9 cellular contexts compared by ENCODE assay signal in genomic region chr11:84524422-84525051, GRCh38.
DNase-seq lines count a peak whose midpoint lies in the region; ATAC-seq, FAIRE-seq and TF ChIP-seq lines count a peak whose summit lies in the region.
"Had no signal": no experiment of that assay in that cellular context is flagged by ENCODE, and none has a peak within 500 bp of the region (broad histone marks: within the 10 kb centered on the region; RNA-seq: fewer than 3 reads in every experiment).

No MANE protein-coding gene starts in this region.

- no peak overlapping the region for H3K27ac ChIP-seq in CD8-positive, alpha-beta T cell (ENCODE audit: low read depth, low read length)

- DNase-seq in GM12864 (ENCODE audit: low read depth) (no peak), NCI-H446 treated with DMSO at 0.1 percent for 48 hours (lab: John Stamatoyannopoulos, UW) (peak; percentile 69), progenitor cell of endocrine pancreas (ENCODE audit: low spot score, unreplicated experiment) (no peak), NCI-H748 (lab: John Stamatoyannopoulos, UW; ENCODE audit: unreplicated experiment) (no peak), HuH-7.5 (ENCODE audit: low spot score) (no peak)
- DNase-seq in CD8-positive, alpha-beta T cell: no peak
- DNase-seq: stimulated activated CD4-positive, alpha-beta T cell treated with anti-CD3 and anti-CD28 coated beads, Interleukin-15, amount 100 ng/mL, for 24 hours had no signal

- peak; percentile 70 for FAIRE-seq in endometrium (lab: Jason Lieb, UNC)

- H3K27ac Mint-ChIP-seq in progenitor cell of endocrine pancreas: no peak overlapping the region
- no peak overlapping the region for H3K27ac Mint-ChIP-seq in CD8-positive, alpha-beta T cell

- H3K9me3 ChIP-seq in CD8-positive, alpha-beta T cell (ENCODE audit: low read length): peaks cover 5% of the 10 kb centered on the region

- CTCF ChIA-PET in CD8-positive, alpha-beta T cell (lab: Charles Lee): no interaction called here

- no peak overlapping the region for H3K4me3 ChIP-seq in GM12864 (ENCODE audit: low read depth, low read length)
- no peak overlapping the region for H3K4me3 ChIP-seq in CD8-positive, alpha-beta T cell (ENCODE audit: low read depth, low read length)

- no peaks in the 10 kb centered on the region for H3K9me3 Mint-ChIP-seq in progenitor cell of endocrine pancreas (ENCODE audit: low read depth)
- peaks cover 13% of the 10 kb centered on the region for H3K9me3 Mint-ChIP-seq in CD8-positive, alpha-beta T cell

- no peaks in the 10 kb centered on the region for H3K4me1 Mint-ChIP-seq in progenitor cell of endocrine pancreas (ENCODE audit: low read depth)
- H3K4me1 Mint-ChIP-seq in CD8-positive, alpha-beta T cell (ENCODE audit: low read depth): no peaks in the 10 kb centered on the region

- no peaks in the 10 kb centered on the region for H3K36me3 Mint-ChIP-seq in progenitor cell of endocrine pancreas (ENCODE audit: insufficient read depth)
- no peaks in the 10 kb centered on the region for H3K36me3 Mint-ChIP-seq in CD8-positive, alpha-beta T cell

- intact Hi-C loops in CD8-positive, alpha-beta T cell (cut with DNase I, micrococcal nuclease): no loop called here

- H3K4me3 Mint-ChIP-seq in progenitor cell of endocrine pancreas (ENCODE audit: low read depth): no peak overlapping the region
- no peak overlapping the region for H3K4me3 Mint-ChIP-seq in CD8-positive, alpha-beta T cell

- POLR2A ChIA-PET in CD8-positive, alpha-beta T cell (lab: Charles Lee): no interaction called here

- no peaks in the 10 kb centered on the region for H3K36me3 ChIP-seq in CD8-positive, alpha-beta T cell (ENCODE audit: insufficient read depth, low read length)

- H3K27me3 ChIP-seq in CD8-positive, alpha-beta T cell (ENCODE audit: insufficient read depth, low read length): no peaks in the 10 kb centered on the region

- no peaks in the 10 kb centered on the region for H3K4me1 ChIP-seq in CD8-positive, alpha-beta T cell (ENCODE audit: insufficient read depth, low read length)

- no peaks in the 10 kb centered on the region for H3K27me3 Mint-ChIP-seq in progenitor cell of endocrine pancreas
- no peaks in the 10 kb centered on the region for H3K27me3 Mint-ChIP-seq in CD8-positive, alpha-beta T cell (ENCODE audit: low read depth)

- TF ChIP-seq CTCF in GM12864 (IDR thresholded peaks at IDR 0.05; ENCODE audit: low read depth, low read length, missing control alignments): peak; percentile 32
- peak; percentile 62 for TF ChIP-seq CTCF in progenitor cell of endocrine pancreas (IDR thresholded peaks at IDR 0.05; ENCODE audit: unreplicated experiment)
- TF ChIP-seq CTCF in CD8-positive, alpha-beta T cell (IDR thresholded peaks at IDR 0.05): no peak

- ATAC-seq in CD8-positive, alpha-beta T cell: no peak
- no peak for ATAC-seq in HG02840 (IDR thresholded peaks at IDR 0.05; ENCODE audit: low FRiP score, unreplicated experiment)
